28 cellular contexts compared by ENCODE assay signal in the genomic region with DNA sequence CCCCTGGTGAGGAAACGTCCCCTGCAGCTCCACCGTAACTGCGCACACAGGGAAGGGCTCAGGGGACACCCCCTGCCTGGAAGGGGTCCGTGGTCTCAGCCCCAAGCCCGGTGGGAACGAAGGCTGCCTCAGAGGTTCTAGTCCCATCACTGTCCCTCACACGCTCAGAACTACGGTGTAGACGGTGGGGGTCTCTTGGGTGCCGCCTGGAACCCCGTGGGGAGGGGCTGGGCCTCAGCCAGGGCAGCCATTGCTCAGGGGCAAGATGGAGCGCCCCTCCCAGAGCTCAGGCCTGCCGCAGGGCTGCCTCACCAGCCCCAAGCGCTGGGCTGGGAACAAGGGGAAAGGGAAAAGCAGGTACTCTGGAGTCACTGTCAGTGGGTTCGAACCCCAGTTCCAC. TPM values are rescaled to one million over a fixed set of nuclear protein-coding genes. Genes with fewer than 3 reads are reported as not detected.
DNase-seq lines count a peak whose midpoint lies in the region.
"Had no signal": no experiment of that assay in that cellular context is flagged by ENCODE, and none has a peak within 500 bp of the region (broad histone marks: within the 10 kb centered on the region; RNA-seq: fewer than 3 reads in every experiment).

No MANE protein-coding gene starts in this region.

- in situ Hi-C loops in HAP-1 (cut with MboI; ENCODE audit: low sequenced_read_pairs) = no loop called here

- no peak overlapping the region for H2BK12ac ChIP-seq in neuronal stem cell (ENCODE audit: low read length)

- no CpG with 5 or more reads among the region's 15 CpGs for WGBS in neuronal stem cell (ENCODE audit: extremely low coverage in 2 of 2, insufficient read length in 2 of 2, insufficient replicate concordance in 1 of 2), 2 donors

- no peak overlapping the region for H3K4ac ChIP-seq in neuronal stem cell (ENCODE audit: low read length)

- H4K91ac ChIP-seq in neuronal stem cell (ENCODE audit: low read depth, low read length, poor library complexity) = no peak overlapping the region

- peak overlapping the region; percentile 63 for H3K14ac ChIP-seq in neuronal stem cell (ENCODE audit: low read length)

- H3K4me3 ChIP-seq in BLaER1 treated with 17β-estradiol and CSF1 and Interleukin-3, amounts not matched to agents 10 nM and 100 nM = peak overlapping the region in 7 of 10 experiments; percentile 37 to 97 (median 92); a peak in 10 of 20 replicates
- peak overlapping the region; percentile 93 for H3K4me3 ChIP-seq in adipocyte (ENCODE audit: low read length)
- H3K4me3 ChIP-seq in neuronal stem cell (ENCODE audit: low read length in 2 of 2) = no peak overlapping the region
- H3K4me3 ChIP-seq in HAP-1 = no peak overlapping the region
- H3K4me3 ChIP-seq: GM12878, GM23338, SK-N-MC had no signal

- H3K27ac ChIP-seq in BLaER1 treated with 17β-estradiol and CSF1 and Interleukin-3, amounts not matched to agents 10 nM and 100 nM = peak overlapping the region in 9 of 11 experiments; percentile 25 to 98 (median 95); a peak in 16 of 22 replicates
- H3K27ac ChIP-seq in neuronal stem cell (replicated peaks; ENCODE audit: low read length) = no peak overlapping the region
- H3K27ac ChIP-seq: C4-2B, KMS-11, SK-N-MC had no signal

- H3K4me1 ChIP-seq in BLaER1 treated with 17β-estradiol and CSF1 and Interleukin-3, amounts not matched to agents 10 nM and 100 nM = peaks cover 82 to 87% (median 85%) of the 10 kb centered on the region in 10 experiments
- H3K4me1 ChIP-seq in adipocyte (ENCODE audit: control insufficient read depth, insufficient read depth, low read length) (peaks cover 39% of the 10 kb centered on the region), neuronal stem cell (ENCODE audit: control insufficient read depth in 2 of 2, insufficient read depth in 1 of 2, low read depth in 1 of 2, low read length in 2 of 2) (peaks cover 8 to 15% of the 10 kb centered on the region in 2 donors), HAP-1 (peaks cover 6% of the 10 kb centered on the region)

- peak overlapping the region; percentile 63 for H2BK15ac ChIP-seq in neuronal stem cell (ENCODE audit: low read length)

- H3K27me3 ChIP-seq in BLaER1 treated with 17β-estradiol and CSF1 and Interleukin-3, amounts not matched to agents 10 nM and 100 nM = no peaks in the 10 kb centered on the region
- no peaks in the 10 kb centered on the region for H3K27me3 ChIP-seq in adipocyte (replicated peaks; ENCODE audit: control insufficient read depth, insufficient read depth, low read length)
- peaks cover 8 to 46% (median 42%) of the 10 kb centered on the region in 3 experiments for H3K27me3 ChIP-seq in neuronal stem cell (ENCODE audit: control insufficient read depth in 3 of 3, insufficient read depth in 3 of 3, low read depth in 1 of 3, low read length in 3 of 3)
- H3K27me3 ChIP-seq in HAP-1 (ENCODE audit: low read depth) = no peaks in the 10 kb centered on the region
- H3K27me3 ChIP-seq: Peyer's patch had no signal

- no peak overlapping the region for H2BK5ac ChIP-seq in neuronal stem cell (ENCODE audit: low read length)

- peak overlapping the region; percentile 45 for H4K8ac ChIP-seq in neuronal stem cell (ENCODE audit: low read depth, low read length)

- H3K9ac ChIP-seq in BLaER1 treated with 17β-estradiol and CSF1 and Interleukin-3, amounts not matched to agents 10 nM and 100 nM = peak overlapping the region; percentile 92 to 97 (median 95)
- H3K9ac ChIP-seq in adipocyte (ENCODE audit: low read length) (peak overlapping the region; percentile 96), neuronal stem cell (ENCODE audit: low read depth, low read length, poor library complexity) (no peak overlapping the region)
- H3K9ac ChIP-seq: KMS-11 had no signal

- H2AK5ac ChIP-seq in neuronal stem cell (ENCODE audit: low read depth, low read length) = peak overlapping the region; percentile 25

- no peak overlapping the region for H2BK120ac ChIP-seq in neuronal stem cell (ENCODE audit: low read depth, low read length)

- H2AFZ ChIP-seq in neuronal stem cell (ENCODE audit: low read length) = no peak overlapping the region
- H2AFZ ChIP-seq: GM23338 had no signal

- peaks cover 52 to 73% (median 69%) of the 10 kb centered on the region in 11 experiments for H4K20me1 ChIP-seq in BLaER1 treated with 17β-estradiol and CSF1 and Interleukin-3, amounts not matched to agents 10 nM and 100 nM

- DNase-seq in adipocyte (ENCODE audit: low read depth) (no peak), neuronal stem cell (ENCODE audit: low spot score) (no peak), T-helper 1 cell (no peak), NCI-H2227 treated with DMSO at 0.1 percent for 48 hours (lab: John Stamatoyannopoulos, UW) (no peak), HAP-1 (ENCODE audit: low spot score in 2 of 2) (no peak)
- DNase-seq: AML-193; Caco-2; CD8-positive, alpha-beta T cell; DMS79; EL; GDM1; HCEC 1CT; NCI-H1048; NCI-H1417; NCI-H1694; NCI-H2029 treated with DMSO at 0.1 percent for 48 hours; NCI-H226; NCI-H510A; NCI-H69; Peyer's patch; SHP77 treated with DMSO at 0.1 percent for 48 hours had no signal

- peaks cover 0 to 53% (median 12%) of the 10 kb centered on the region in 11 experiments; a peak in 11 of 22 replicates for H3K36me3 ChIP-seq in BLaER1 treated with 17β-estradiol and CSF1 and Interleukin-3, amounts not matched to agents 10 nM and 100 nM
- peaks cover 15% of the 10 kb centered on the region for H3K36me3 ChIP-seq in adipocyte (ENCODE audit: control insufficient read depth, insufficient read depth, low read length, severe bottlenecking)
- H3K36me3 ChIP-seq in neuronal stem cell (replicated peaks in 1 of 2; ENCODE audit: control insufficient read depth in 2 of 2, insufficient read depth in 2 of 2, low read length in 2 of 2) = no peaks in the 10 kb centered on the region
- H3K36me3 ChIP-seq in HAP-1 (replicated peaks) = no peaks in the 10 kb centered on the region

- H3K4me2 ChIP-seq in BLaER1 treated with 17β-estradiol and CSF1 and Interleukin-3, amounts not matched to agents 10 nM and 100 nM = peak overlapping the region; percentile 93 to 100 (median 99)
- no peak overlapping the region for H3K4me2 ChIP-seq in neuronal stem cell (ENCODE audit: insufficient read depth, low read length, poor library complexity, severe bottlenecking)
- H3K4me2 ChIP-seq: GM23338, KMS-11 had no signal

- H3K79me1 ChIP-seq in neuronal stem cell (ENCODE audit: low read depth, low read length) = no peaks in the 10 kb centered on the region

- peak overlapping the region; percentile 25 for H3K23ac ChIP-seq in neuronal stem cell (ENCODE audit: low read depth, low read length, poor library complexity)

- no peaks in the 10 kb centered on the region for H3K9me3 ChIP-seq in BLaER1 treated with 17β-estradiol and CSF1 and Interleukin-3, amounts not matched to agents 10 nM and 100 nM (replicated peaks in 1 of 11)
- H3K9me3 ChIP-seq in adipocyte (ENCODE audit: control insufficient read depth, low read length) (no peaks in the 10 kb centered on the region), neuronal stem cell (replicated peaks in 1 of 2; ENCODE audit: control insufficient read depth in 2 of 2, insufficient read depth in 1 of 2, low read depth in 1 of 2, low read length in 2 of 2) (no peaks in the 10 kb centered on the region), HAP-1 (no peaks in the 10 kb centered on the region)
- H3K9me3 ChIP-seq: Caco-2, Peyer's patch had no signal

- H3K18ac ChIP-seq in neuronal stem cell (ENCODE audit: low read length) = no peak overlapping the region

RNA-seq across cellular contexts. Expression of a gene that starts 2.9 kb away (rescaled TPM):
- polyA plus RNA-seq in neuronal stem cell (2013, experiment 1 of 2) = 3.7 TPM
- polyA plus RNA-seq in neuronal stem cell (2013, experiment 2 of 2) = 3.5 TPM

RNA-seq across cellular contexts. Expression of a gene that starts 21.6 kb away (rescaled TPM):
- polyA plus RNA-seq in neuronal stem cell (2013, experiment 1 of 2) = 33.1 TPM
- polyA plus RNA-seq in neuronal stem cell (2013, experiment 2 of 2) = 32.0 TPM
- polyA plus RNA-seq: IgD-negative memory B cell had no signal

RNA-seq across cellular contexts. Expression of a gene that starts 28.0 kb away (rescaled TPM):
- polyA plus RNA-seq in neuronal stem cell (2013, experiment 1 of 2) = 40.0 TPM
- polyA plus RNA-seq in neuronal stem cell (2013, experiment 2 of 2) = 39.1 TPM

RNA-seq across cellular contexts. Expression of a gene that starts 58.4 kb away (rescaled TPM):
- 0.10 TPM for polyA plus RNA-seq in neuronal stem cell (2013, experiment 1 of 2)
- polyA plus RNA-seq in neuronal stem cell (2013, experiment 2 of 2) = 0.12 TPM

Comparison
In these comparisons a context has a peak if more than half of its experiments do, and no peak if none do; other contexts are left out.
1. H3K4me3 ChIP-seq: peak in BLaER1 treated with 17β-estradiol and CSF1 and Interleukin-3, amounts not matched to agents 10 nM and 100 nM (7 of 10) and adipocyte (single experiment); none in neuronal stem cell (0 of 2) and HAP-1 (single experiment).